In genomic region chr7:151078233-151079040, GRCh38 we compare ENCODE assay signal across 9 cellular contexts. TPM values are rescaled to one million over a fixed set of nuclear protein-coding genes. Genes with fewer than 3 reads are reported as not detected.
DNase-seq lines count a peak whose midpoint lies in the region; ATAC-seq, FAIRE-seq and TF ChIP-seq lines count a peak whose summit lies in the region.
"Had no signal": no experiment of that assay in that cellular context is flagged by ENCODE, and none has a peak within 500 bp of the region (broad histone marks: within the 10 kb centered on the region; RNA-seq: fewer than 3 reads in every experiment).

No MANE protein-coding gene starts in this region.

- peak overlapping the region; percentile 94 for H3K4me2 ChIP-seq in HCT116 (ENCODE audit: low read length)

- TF ChIP-seq RAD21 in HCT116 (IDR thresholded peaks at IDR 0.05; ENCODE audit: low read depth), result no peak

- H3K9me2 ChIP-seq in HCT116 (ENCODE audit: insufficient read depth), result no peaks in the 10 kb centered on the region

- no peak overlapping the region for H3K9ac ChIP-seq in HCT116 (ENCODE audit: low read length)

- peak overlapping the region; percentile 87 for H3K4me3 Mint-ChIP-seq in activated naive CD8-positive, alpha-beta T cell treated with anti-CD3 and anti-CD28 coated beads for 36 hours

- RAD21 ChIA-PET in HCT116 (lab: Charles Lee; ENCODE audit: low non-redundant PET in 1 of 2, low total read pairs in 2 of 2, uncharacterized antibody in 2 of 2, unreplicated experiment in 2 of 2), result interaction anchor here in 1 of 2 experiments (0.6 kb wide), 1 partner anchor 16 kb away, joined by 4 read pairs; no protein-coding TSS in a partner anchor

- peak overlapping the region; percentile 44 for H3K27ac Mint-ChIP-seq in activated naive CD8-positive, alpha-beta T cell treated with anti-CD3 and anti-CD28 coated beads for 36 hours

- no peaks in the 10 kb centered on the region for H3K27me3 Mint-ChIP-seq in activated naive CD8-positive, alpha-beta T cell treated with anti-CD3 and anti-CD28 coated beads for 36 hours

- H3K27me3 ChIP-seq in BE2C (no peaks in the 10 kb centered on the region), HCT116 (ENCODE audit: insufficient read depth, low read length) (no peaks in the 10 kb centered on the region), small intestine (ENCODE audit: control insufficient read depth in 2 of 2, insufficient read depth in 2 of 2, low read length in 2 of 2) (no peaks in the 10 kb centered on the region)
- H3K27me3 ChIP-seq: adrenal gland had no signal

- H3K4me1 Mint-ChIP-seq in activated naive CD8-positive, alpha-beta T cell treated with anti-CD3 and anti-CD28 coated beads for 36 hours, result peaks cover 20% of the 10 kb centered on the region

- POLR2A ChIA-PET in HCT116 (lab: Charles Lee), result no interaction called here

- no peaks in the 10 kb centered on the region for H4K20me1 ChIP-seq in HCT116 (ENCODE audit: insufficient read depth)

- DNase-seq in BE2C (peak; percentile 81), HCT116 (ENCODE audit: low read depth, low spot score) (no peak), myocyte (ENCODE audit: low read depth) (peak; percentile 34), ureter (ENCODE audit: low spot score) (no peak), NCI-H748 treated with DMSO at 0.1 percent for 48 hours (lab: John Stamatoyannopoulos, UW) (no peak), small intestine (no peak)
- no peak for DNase-seq in activated naive CD8-positive, alpha-beta T cell treated with anti-CD3 and anti-CD28 coated beads for 36 hours
- no peak for DNase-seq in activated CD4-positive, CD25-positive, alpha-beta regulatory T cell treated with anti-CD3 and anti-CD28 coated beads, Interleukin-2, amount 50 U/mL, for 72 hours

- no peak overlapping the region for H2AFZ ChIP-seq in HCT116 (ENCODE audit: low read depth, low read length, poor library complexity, severe bottlenecking)

- H3K9me3 ChIP-seq in BE2C, result no peaks in the 10 kb centered on the region
- H3K9me3 ChIP-seq in HCT116 (ENCODE audit: control insufficient read depth in 1 of 2, insufficient read depth in 1 of 2, low read depth in 1 of 2, low read length in 2 of 2), result no peaks in the 10 kb centered on the region
- no peaks in the 10 kb centered on the region for H3K9me3 ChIP-seq in small intestine (ENCODE audit: control insufficient read depth, low read depth)
- H3K9me3 ChIP-seq: adrenal gland had no signal

- H3K4me1 ChIP-seq in BE2C, result peaks cover 34% of the 10 kb centered on the region
- H3K4me1 ChIP-seq in HCT116 (ENCODE audit: control insufficient read depth in 1 of 2, insufficient read depth in 2 of 2, low read length in 2 of 2), result peaks cover 20 to 49% of the 10 kb centered on the region in 2 experiments
- H3K4me1 ChIP-seq in small intestine (ENCODE audit: control insufficient read depth in 2 of 2, insufficient read depth in 1 of 2, low read depth in 1 of 2, low read length in 1 of 2), result peaks cover 3 to 12% of the 10 kb centered on the region in 2 donors

- FAIRE-seq in small intestine (lab: Jason Lieb, UNC), result no peak

- H3K27ac ChIP-seq in HCT116 (ENCODE audit: low read depth, low read length), result peak overlapping the region; percentile 94
- no peak overlapping the region for H3K27ac ChIP-seq in small intestine (ENCODE audit: low read depth in 1 of 2, low read length in 1 of 2)

- CTCF ChIA-PET in HCT116 (lab: Charles Lee), result no interaction called here

- intact Hi-C loops in HCT116 (cut with micrococcal nuclease), result no loop called here

- ATAC-seq in HCT116, result no peak

- H3K4me3 ChIP-seq in BE2C (ENCODE audit: low read depth, low read length), result peak overlapping the region; percentile 5; the same call in 1 of the 2 replicates
- H3K4me3 ChIP-seq in HCT116 (replicated peaks in 1 of 2; ENCODE audit: low read depth in 1 of 2, low read length in 2 of 2), result no peak overlapping the region
- no peak overlapping the region for H3K4me3 ChIP-seq in small intestine (ENCODE audit: low read depth in 1 of 2, low read length in 2 of 2)
- H3K4me3 ChIP-seq: adrenal gland had no signal

- BruUV-seq in HCT116 (replicated peaks; lab: Mats Ljungman, UMichigan), result no TSS peak

- TF ChIP-seq CTCF in BE2C (IDR thresholded peaks at IDR 0.05; ENCODE audit: low read depth, low read length) (no peak), HCT116 (IDR thresholded peaks at IDR 0.05 in 2 of 3, conservative IDR thresholded peaks at IDR 0.05 in 1 of 3; ENCODE audit: borderline replicate concordance in 1 of 3, insufficient read depth in 1 of 3, low read depth in 2 of 3, low read length in 2 of 3) (no peak)

- 53 to 66% (median 56%) methylated on average over 18 to 22 of the region's 22 CpGs for WGBS in small intestine, 3 donors

- H3K36me3 Mint-ChIP-seq in activated naive CD8-positive, alpha-beta T cell treated with anti-CD3 and anti-CD28 coated beads for 36 hours, result peaks cover 15% of the 10 kb centered on the region

- H3K9me3 Mint-ChIP-seq in activated naive CD8-positive, alpha-beta T cell treated with anti-CD3 and anti-CD28 coated beads for 36 hours, result no peaks in the 10 kb centered on the region

- H3K36me3 ChIP-seq in BE2C, result peaks cover 36% of the 10 kb centered on the region
- H3K36me3 ChIP-seq in HCT116 (ENCODE audit: control insufficient read depth in 1 of 2, insufficient read depth in 2 of 2, low read length in 2 of 2), result peaks cover 13 to 16% of the 10 kb centered on the region in 2 experiments; a peak in 3 of 4 replicates
- peaks cover 9 to 11% of the 10 kb centered on the region in 2 donors for H3K36me3 ChIP-seq in small intestine (ENCODE audit: control insufficient read depth in 2 of 2, insufficient read depth in 2 of 2, low read length in 2 of 2)

- peaks cover 45% of the 10 kb centered on the region for H3K79me2 ChIP-seq in HCT116 (ENCODE audit: insufficient read depth, low read length)

- no peak for TF ChIP-seq POLR2A in HCT116 (IDR thresholded peaks at IDR 0.05; ENCODE audit: borderline replicate concordance, extremely low read depth, insufficient read depth, insufficient read length)

TF ChIP-seq in HCT116, 20 proteins besides CTCF, POLR2A, EP300 and RAD21:
- TF ChIP-seq POLR2AphosphoS5 (IDR thresholded peaks at IDR 0.05; ENCODE audit: low read depth, low read length) (peak; percentile 33), CEBPB (IDR thresholded peaks at IDR 0.05; ENCODE audit: low read depth) (no peak)
TF ChIP-seq in HCT116: peak in this region for 1.

RNA-seq across cellular contexts. Expression of gene FASTK, which starts 2.2 kb away (rescaled TPM):
- 267 TPM for polyA plus RNA-seq in BE2C (2012; ENCODE audit: insufficient read depth, insufficient read length, low read depth)
- total RNA-seq in HCT116 (2021; ENCODE audit: unreplicated experiment), result 86.4 TPM
- 77.9 and 78.4 TPM in 2 replicates for polyA plus RNA-seq in HCT116 (2012)
- total RNA-seq in activated naive CD8-positive, alpha-beta T cell treated with anti-CD3 and anti-CD28 coated beads for 36 hours, result 10 to 100 TPM; 65.9 to 68.7 TPM
- 177 and 198 TPM in 2 replicates for total RNA-seq in myocyte
- 156 TPM for polyA plus RNA-seq in myocyte (2012)
- 91.7 TPM for total RNA-seq in ureter
- 100 to 1,000 TPM; 114 to 248 (median 139) TPM for polyA plus RNA-seq in small intestine

RNA-seq across cellular contexts. Expression of gene TMUB1, which starts 4.9 kb away (rescaled TPM):
- 203 TPM for polyA plus RNA-seq in BE2C (2012; ENCODE audit: insufficient read depth, insufficient read length, low read depth)
- total RNA-seq in HCT116 (2021; ENCODE audit: unreplicated experiment) (75.8 TPM), myocyte (59.9 and 60.7 TPM in 2 replicates), ureter (24.9 TPM)
- 71.5 and 73.7 TPM in 2 replicates for polyA plus RNA-seq in HCT116 (2012)
- 10 to 100 TPM; 59.2 to 59.3 TPM for total RNA-seq in activated naive CD8-positive, alpha-beta T cell treated with anti-CD3 and anti-CD28 coated beads for 36 hours
- polyA plus RNA-seq in myocyte (2012), result 57.5 TPM
- polyA plus RNA-seq in small intestine, result 100 to 1,000 TPM in 1 of 3 donors, 10 to 100 TPM in 2; 66.4 to 144 (median 77.4) TPM

RNA-seq across cellular contexts. Expression of gene AGAP3, which starts 7.8 kb away (rescaled TPM):
- 220 TPM for polyA plus RNA-seq in BE2C (2012; ENCODE audit: insufficient read depth, insufficient read length, low read depth)
- total RNA-seq in HCT116 (2021; ENCODE audit: unreplicated experiment), result 126 TPM
- 70.1 and 70.4 TPM in 2 replicates for polyA plus RNA-seq in HCT116 (2012)
- total RNA-seq in activated naive CD8-positive, alpha-beta T cell treated with anti-CD3 and anti-CD28 coated beads for 36 hours, result 10 to 100 TPM; 24.8 to 25.3 TPM
- total RNA-seq in myocyte, result 110 and 115 TPM in 2 replicates
- polyA plus RNA-seq in myocyte (2012), result 193 TPM
- 178 TPM for total RNA-seq in ureter
- polyA plus RNA-seq in small intestine, result 10 to 100 TPM; 46.5 to 57.9 (median 54.9) TPM

RNA-seq across cellular contexts. Expression of gene SLC4A2, which starts 19.0 kb away (rescaled TPM):
- polyA plus RNA-seq in BE2C (2012; ENCODE audit: insufficient read depth, insufficient read length, low read depth), result 621 TPM
- total RNA-seq in HCT116 (2021; ENCODE audit: unreplicated experiment), result 240 TPM
- polyA plus RNA-seq in HCT116 (2012), result 195 and 199 TPM in 2 replicates
- 10 to 100 TPM; 66.5 to 69.1 TPM for total RNA-seq in activated naive CD8-positive, alpha-beta T cell treated with anti-CD3 and anti-CD28 coated beads for 36 hours
- total RNA-seq in myocyte, result 516 and 662 TPM in 2 replicates
- polyA plus RNA-seq in myocyte (2012), result 681 TPM
- total RNA-seq in ureter, result 74.2 TPM
- 100 to 1,000 TPM in 2 of 3 donors, 10 to 100 TPM in 1; 91.5 to 132 (median 101) TPM for polyA plus RNA-seq in small intestine

RNA-seq across cellular contexts. Expression of gene CDK5, which starts 20.7 kb away (rescaled TPM):
- 56.3 TPM for polyA plus RNA-seq in BE2C (2012; ENCODE audit: insufficient read depth, insufficient read length, low read depth)
- total RNA-seq in HCT116 (2021; ENCODE audit: unreplicated experiment) (19.8 TPM), myocyte (34.0 TPM in 2 replicates), ureter (5.5 TPM)
- polyA plus RNA-seq in HCT116 (2012), result 20.4 and 20.9 TPM in 2 replicates
- 10 to 100 TPM; 13.3 to 16.0 TPM for total RNA-seq in activated naive CD8-positive, alpha-beta T cell treated with anti-CD3 and anti-CD28 coated beads for 36 hours
- polyA plus RNA-seq in myocyte (2012), result 74.5 TPM
- polyA plus RNA-seq in small intestine, result 10 to 100 TPM; 10.8 to 19.7 (median 12.9) TPM

Comparison
In these comparisons a context has a peak if more than half of its experiments do, and no peak if none do; other contexts are left out.
1. DNase-seq: peak in BE2C (single experiment) and myocyte (single experiment); none in HCT116 (single experiment), activated naive CD8-positive, alpha-beta T cell treated with anti-CD3 and anti-CD28 coated beads for 36 hours (single experiment), ureter (single experiment), NCI-H748 treated with DMSO at 0.1 percent for 48 hours (single experiment), activated CD4-positive, CD25-positive, alpha-beta regulatory T cell treated with anti-CD3 and anti-CD28 coated beads, Interleukin-2, amount 50 U/mL, for 72 hours (single experiment) and small intestine (single experiment).